ENCODE assay signal across 8 cellular contexts in the genomic region with DNA sequence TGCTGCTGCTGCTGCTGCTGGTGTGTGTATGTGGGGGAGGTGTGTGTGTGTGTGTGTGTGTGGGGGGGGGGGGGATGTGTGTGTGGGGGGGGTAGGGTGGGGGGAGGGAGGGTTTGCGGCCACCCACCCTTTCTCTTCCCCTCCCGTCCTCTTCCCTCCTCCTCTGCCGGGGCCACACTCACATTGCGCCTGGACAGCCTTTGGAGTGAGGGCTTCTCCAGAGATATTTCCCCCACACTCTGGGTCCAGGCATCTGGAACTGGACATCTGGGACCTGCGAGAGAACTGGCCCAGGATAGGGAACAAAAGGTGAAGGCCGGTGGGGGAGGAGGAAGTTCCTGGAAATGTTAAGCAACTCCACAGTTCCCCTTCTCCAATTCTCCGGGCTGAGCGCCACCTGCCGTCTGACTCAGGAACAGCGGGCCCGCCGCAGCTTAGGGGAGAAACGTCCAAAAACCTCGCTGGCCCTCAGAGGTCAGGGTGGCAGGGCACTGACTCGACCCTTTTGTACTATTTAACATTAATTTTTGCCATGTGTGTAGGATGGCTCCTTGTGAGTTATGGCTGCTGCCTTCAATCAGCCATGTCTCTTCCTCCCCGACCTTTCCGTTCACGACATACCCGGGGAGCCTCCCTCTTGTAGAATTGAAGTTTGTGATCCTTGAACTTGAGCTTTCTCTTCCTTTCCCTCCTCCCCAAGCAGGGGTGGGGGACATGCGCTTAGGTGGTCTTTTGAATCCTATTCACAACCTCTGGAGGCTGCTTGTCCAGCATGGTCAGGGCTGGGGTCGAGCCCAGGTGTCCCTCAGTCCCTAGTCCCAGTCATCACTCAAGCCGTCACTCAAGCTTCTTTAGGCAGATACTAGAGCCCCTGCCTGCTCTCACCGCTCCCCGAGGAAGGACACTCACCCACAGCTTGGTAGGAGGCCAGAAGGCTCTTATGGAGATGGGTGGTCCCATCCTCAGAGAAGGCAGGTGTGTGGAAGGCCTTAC. TPM values are rescaled to one million over a fixed set of nuclear protein-coding genes. Genes with fewer than 3 reads are reported as not detected.
DNase-seq lines count a peak whose midpoint lies in the region; ATAC-seq and TF ChIP-seq lines count a peak whose summit lies in the region.

Gene C1RL (minus strand): TSS at position 287 of the 993 bp plus-strand sequence. CDS start 34 bp downstream, at position 253.

- peak within 1 kb of the TSS; percentile 93 for H3K4me3 ChIP-seq in GM06990 (replicated peaks; ENCODE audit: low read depth, low read length)
- peak within 1 kb of the TSS; percentile 79 for H3K4me3 ChIP-seq in PC-9
- H3K4me3 ChIP-seq in esophagus (ENCODE audit: low read depth in 1 of 2, low read length in 2 of 2), result peak within 1 kb of the TSS; percentile 66 to 80
- peak within 1 kb of the TSS; percentile 58 to 88 for H3K4me3 ChIP-seq in muscle layer of colon (ENCODE audit: low read depth in 1 of 2, low read length in 2 of 2)

- peaks cover 38% of the 10 kb centered on the region for H3K4me1 Mint-ChIP-seq in activated T-cell treated with anti-CD3 and anti-CD28 coated beads, Interleukin-2, amount 50 U/mL, for 24 hours (ENCODE audit: low read depth)

- H3K9me2 ChIP-seq in PC-9 (ENCODE audit: insufficient read depth), result no peaks in the 10 kb centered on the region

- H3K4me1 ChIP-seq in PC-9 (replicated peaks; ENCODE audit: insufficient read depth) (peaks cover 28% of the 10 kb centered on the region), esophagus (ENCODE audit: control insufficient read depth in 2 of 2, insufficient read depth in 2 of 2, low read length in 1 of 2) (peaks cover 0 to 3% of the 10 kb centered on the region in 2 donors), muscle layer of colon (ENCODE audit: insufficient read depth, low read length) (peaks cover 16% of the 10 kb centered on the region)

- peaks cover 54% of the 10 kb centered on the region for H3K36me3 Mint-ChIP-seq in activated T-cell treated with anti-CD3 and anti-CD28 coated beads, Interleukin-2, amount 50 U/mL, for 24 hours (ENCODE audit: low read depth)

- H3K27me3 ChIP-seq in GM06990 (replicated peaks; ENCODE audit: control insufficient read depth, insufficient read depth, low read length) (no peaks in the 10 kb centered on the region), PC-9 (ENCODE audit: insufficient read depth, low read depth) (no peaks in the 10 kb centered on the region), esophagus (ENCODE audit: control insufficient read depth in 1 of 2, insufficient read depth in 2 of 2, low read length in 2 of 2) (no peaks in the 10 kb centered on the region), muscle layer of colon (ENCODE audit: control insufficient read depth in 1 of 2, insufficient read depth in 2 of 2, low read length in 2 of 2) (no peaks in the 10 kb centered on the region)

- no peak for ATAC-seq in GM21528 (IDR thresholded peaks at IDR 0.05; ENCODE audit: low FRiP score, unreplicated experiment)

- H3K4me3 Mint-ChIP-seq in activated T-cell treated with anti-CD3 and anti-CD28 coated beads, Interleukin-2, amount 50 U/mL, for 24 hours, result peak within 1 kb of the TSS; percentile 93

- POLR2A ChIA-PET in PC-9 (lab: Charles Lee; ENCODE audit: unreplicated experiment), result interaction anchor here (0.5 to 2.3 kb wide), 11 partner anchors 13 to 577 kb away, joined by 3 to 27 read pairs (median 6); partner anchors contain the start of genes C12orf57, GAPDH and RNU7-1

- peaks cover 8% of the 10 kb centered on the region; the same call in 1 of the 2 replicates for H4K20me1 ChIP-seq in PC-9 (ENCODE audit: insufficient read depth)

- TF ChIP-seq RAD21 in Ishikawa (IDR thresholded peaks at IDR 0.05; ENCODE audit: low read depth), result peak; percentile 81

- peaks cover 27% of the 10 kb centered on the region for H3F3A ChIP-seq in PC-9 (ENCODE audit: insufficient read depth, low read depth)

- no peak for TF ChIP-seq EP300 in Ishikawa (IDR thresholded peaks at IDR 0.05; ENCODE audit: borderline replicate concordance)

- peaks cover 39% of the 10 kb centered on the region for H3K79me2 ChIP-seq in PC-9 (ENCODE audit: low read depth)

- DNase-seq in GM06990 (ENCODE audit: extremely low read depth, insufficient read length) (peak; percentile 83), PC-9 (peak; percentile 72 to 91)
- DNase-seq in activated T-cell treated with anti-CD3 and anti-CD28 coated beads, Interleukin-2, amount 50 U/mL, for 24 hours, result peak; percentile 92
- peak; percentile 97 for DNase-seq in stimulated activated CD8-positive, alpha-beta memory T cell treated with anti-CD3 and anti-CD28 coated beads, Interleukin-4, amount 100 ng/mL, for 48 hours

- H3K27me3 Mint-ChIP-seq in activated T-cell treated with anti-CD3 and anti-CD28 coated beads, Interleukin-2, amount 50 U/mL, for 24 hours, result no peaks in the 10 kb centered on the region

- H3K27ac Mint-ChIP-seq in activated T-cell treated with anti-CD3 and anti-CD28 coated beads, Interleukin-2, amount 50 U/mL, for 24 hours, result peak within 1 kb of the TSS; percentile 98

- BruUV-seq in PC-9 (replicated peaks; lab: Mats Ljungman, UMichigan), result TSS peak; percentile 66

- intact Hi-C loops in PC-9 (cut with micrococcal nuclease; ENCODE audit: unreplicated experiment), result loop anchor here (1.0 to 2.0 kb wide), 7 partner anchors 17 to 240 kb away; partner anchors contain the start of genes C12orf57, C1R, C1S and LPCAT3

- peaks cover 12% of the 10 kb centered on the region for H3K9me3 Mint-ChIP-seq in activated T-cell treated with anti-CD3 and anti-CD28 coated beads, Interleukin-2, amount 50 U/mL, for 24 hours

- peaks cover 6% of the 10 kb centered on the region for H3K36me3 ChIP-seq in GM06990 (ENCODE audit: control insufficient read depth, insufficient read depth, low read length)
- H3K36me3 ChIP-seq in PC-9 (ENCODE audit: low read depth), result peaks cover 21% of the 10 kb centered on the region
- H3K36me3 ChIP-seq in esophagus (ENCODE audit: control insufficient read depth in 2 of 2, insufficient read depth in 2 of 2, low read length in 1 of 2), result peaks cover 0 to 3% of the 10 kb centered on the region in 2 donors
- H3K36me3 ChIP-seq in muscle layer of colon (ENCODE audit: insufficient read depth, low read length), result peaks cover 3% of the 10 kb centered on the region

- 24 to 26% methylated on average over 23 of the region's 24 CpGs for WGBS in esophagus, 2 donors

- peak within 1 kb of the TSS; percentile 88 for H2AFZ ChIP-seq in PC-9

- H3K4me2 ChIP-seq in PC-9, result peak within 1 kb of the TSS; percentile 84

- H3K9ac ChIP-seq in muscle layer of colon (ENCODE audit: low read length), result peak within 1 kb of the TSS; percentile 84

- H3K9me3 ChIP-seq in PC-9 (ENCODE audit: insufficient read depth, low read depth) (peaks cover 11% of the 10 kb centered on the region), esophagus (ENCODE audit: control insufficient read depth in 2 of 2, insufficient read depth in 1 of 2, low read depth in 1 of 2, low read length in 1 of 2) (no peaks in the 10 kb centered on the region), muscle layer of colon (ENCODE audit: low read length) (no peaks in the 10 kb centered on the region)

- TF ChIP-seq CTCF in GM06990 (IDR thresholded peaks at IDR 0.05; ENCODE audit: insufficient read depth, low read length, poor library complexity, severe bottlenecking) (peak; percentile 96), PC-9 (conservative IDR thresholded peaks at IDR 0.05) (peak; percentile 97)

- H3K27ac ChIP-seq in PC-9 (peak within 1 kb of the TSS; percentile 76), esophagus (ENCODE audit: low read depth in 2 of 2, low read length in 1 of 2) (peak within 1 kb of the TSS; percentile 87 to 97), muscle layer of colon (ENCODE audit: low read depth, low read length) (peak within 1 kb of the TSS; percentile 92)

- CTCF ChIA-PET in PC-9 (lab: Charles Lee), result interaction anchor here (0.5 to 2.7 kb wide), 12 partner anchors 17 to 503 kb away, joined by 3 to 15 read pairs (median 4); partner anchors contain the start of genes C12orf57, RNU7-1 and USP5

TF ChIP-seq in Ishikawa, 13 proteins besides CTCF, POLR2A, EP300 and RAD21:
- TF ChIP-seq MAX (IDR thresholded peaks at IDR 0.05), result no peak
- no peak for TF ChIP-seq NFIC (IDR thresholded peaks at IDR 0.05)
- peak; percentile 95 for TF ChIP-seq CEBPB (IDR thresholded peaks at IDR 0.05)

RNA-seq across cellular contexts. Expression of gene C1RL, which starts in this region (rescaled TPM):
- total RNA-seq in PC-9 (2021), result 70.4 and 72.9 TPM in 2 replicates
- 10 to 100 TPM; 14.7 to 18.0 TPM for polyA plus RNA-seq in esophagus
